1 cellular context compared by ENCODE assay signal in the genomic region with DNA sequence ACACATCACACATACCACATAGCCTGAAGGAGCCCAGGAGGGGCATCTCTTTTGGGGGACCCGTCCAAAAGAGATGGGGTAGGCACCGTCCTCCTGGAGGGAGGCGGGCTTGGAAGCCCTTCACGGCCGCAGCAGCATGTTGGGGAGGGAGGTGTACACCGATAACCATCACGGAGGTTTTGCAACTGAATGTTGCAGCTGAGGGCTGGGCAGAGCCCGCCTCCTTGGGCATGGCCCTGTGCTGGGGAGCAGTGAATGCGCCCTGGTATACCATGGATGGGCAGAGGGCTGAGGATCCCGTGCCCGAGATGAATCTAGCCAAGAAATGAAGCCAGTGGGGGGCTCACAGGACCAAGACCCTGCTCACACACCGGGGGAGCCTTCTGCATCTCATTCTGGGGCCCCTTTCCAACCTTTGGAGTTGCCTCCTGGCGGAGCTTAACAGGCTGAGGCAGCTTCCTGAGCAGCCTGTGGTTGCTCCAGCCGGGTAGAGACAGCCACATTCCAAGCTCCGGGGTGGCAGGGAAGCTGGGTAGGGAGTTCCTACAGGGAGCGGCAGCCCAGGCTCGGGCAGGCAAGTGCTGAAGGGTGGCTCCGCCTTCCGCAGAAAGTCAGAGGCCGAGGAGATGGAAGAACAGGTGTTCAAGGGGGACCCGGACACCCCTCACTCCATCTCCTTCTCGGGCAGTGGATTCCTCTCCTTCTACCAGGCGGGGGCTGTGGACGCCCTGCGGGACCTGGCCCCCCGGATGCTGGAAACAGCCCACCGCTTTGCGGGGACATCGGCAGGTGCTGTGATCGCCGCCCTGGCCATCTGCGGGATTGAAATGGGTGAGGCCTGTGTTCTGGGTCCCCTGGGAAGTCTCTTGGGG.
TF ChIP-seq lines count a peak whose summit lies in the region.

A gene with protein sequence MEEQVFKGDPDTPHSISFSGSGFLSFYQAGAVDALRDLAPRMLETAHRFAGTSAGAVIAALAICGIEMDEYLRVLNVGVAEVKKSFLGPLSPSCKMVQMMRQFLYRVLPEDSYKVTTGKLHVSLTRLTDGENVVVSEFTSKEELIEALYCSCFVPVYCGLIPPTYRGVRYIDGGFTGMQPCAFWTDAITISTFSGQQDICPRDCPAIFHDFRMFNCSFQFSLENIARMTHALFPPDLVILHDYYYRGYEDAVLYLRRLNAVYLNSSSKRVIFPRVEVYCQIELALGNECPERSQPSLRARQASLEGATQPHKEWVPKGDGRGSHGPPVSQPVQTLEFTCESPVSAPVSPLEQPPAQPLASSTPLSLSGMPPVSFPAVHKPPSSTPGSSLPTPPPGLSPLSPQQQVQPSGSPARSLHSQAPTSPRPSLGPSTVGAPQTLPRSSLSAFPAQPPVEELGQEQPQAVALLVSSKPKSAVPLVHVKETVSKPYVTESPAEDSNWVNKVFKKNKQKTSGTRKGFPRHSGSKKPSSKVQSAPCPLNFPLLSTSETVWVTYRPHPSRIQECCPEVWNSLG (plus strand): TSS at position 227 of the 872 bp plus-strand sequence. CDS start 400 bp downstream, at position 627.

TF ChIP-seq in GM23338, 12 proteins besides CTCF, POLR2A, EP300 and RAD21 (continued from another document):
- TF ChIP-seq, protein P1, sequence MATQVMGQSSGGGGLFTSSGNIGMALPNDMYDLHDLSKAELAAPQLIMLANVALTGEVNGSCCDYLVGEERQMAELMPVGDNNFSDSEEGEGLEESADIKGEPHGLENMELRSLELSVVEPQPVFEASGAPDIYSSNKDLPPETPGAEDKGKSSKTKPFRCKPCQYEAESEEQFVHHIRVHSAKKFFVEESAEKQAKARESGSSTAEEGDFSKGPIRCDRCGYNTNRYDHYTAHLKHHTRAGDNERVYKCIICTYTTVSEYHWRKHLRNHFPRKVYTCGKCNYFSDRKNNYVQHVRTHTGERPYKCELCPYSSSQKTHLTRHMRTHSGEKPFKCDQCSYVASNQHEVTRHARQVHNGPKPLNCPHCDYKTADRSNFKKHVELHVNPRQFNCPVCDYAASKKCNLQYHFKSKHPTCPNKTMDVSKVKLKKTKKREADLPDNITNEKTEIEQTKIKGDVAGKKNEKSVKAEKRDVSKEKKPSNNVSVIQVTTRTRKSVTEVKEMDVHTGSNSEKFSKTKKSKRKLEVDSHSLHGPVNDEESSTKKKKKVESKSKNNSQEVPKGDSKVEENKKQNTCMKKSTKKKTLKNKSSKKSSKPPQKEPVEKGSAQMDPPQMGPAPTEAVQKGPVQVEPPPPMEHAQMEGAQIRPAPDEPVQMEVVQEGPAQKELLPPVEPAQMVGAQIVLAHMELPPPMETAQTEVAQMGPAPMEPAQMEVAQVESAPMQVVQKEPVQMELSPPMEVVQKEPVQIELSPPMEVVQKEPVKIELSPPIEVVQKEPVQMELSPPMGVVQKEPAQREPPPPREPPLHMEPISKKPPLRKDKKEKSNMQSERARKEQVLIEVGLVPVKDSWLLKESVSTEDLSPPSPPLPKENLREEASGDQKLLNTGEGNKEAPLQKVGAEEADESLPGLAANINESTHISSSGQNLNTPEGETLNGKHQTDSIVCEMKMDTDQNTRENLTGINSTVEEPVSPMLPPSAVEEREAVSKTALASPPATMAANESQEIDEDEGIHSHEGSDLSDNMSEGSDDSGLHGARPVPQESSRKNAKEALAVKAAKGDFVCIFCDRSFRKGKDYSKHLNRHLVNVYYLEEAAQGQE (IDR thresholded peaks at IDR 0.05; ENCODE audit: unreplicated experiment): no peak
- TF ChIP-seq STAT1 (IDR thresholded peaks at IDR 0.05; ENCODE audit: unreplicated experiment) (no peak), EZH2phosphoT487 (IDR thresholded peaks at IDR 0.05; ENCODE audit: unreplicated experiment) (no peak), JUNB (IDR thresholded peaks at IDR 0.05; ENCODE audit: unreplicated experiment) (no peak), POLR2AphosphoS5 (IDR thresholded peaks at IDR 0.05; ENCODE audit: low read depth) (no peak), CREB1 (CRISPR knock-in tag; IDR thresholded peaks at IDR 0.05; ENCODE audit: low read depth) (no peak)
